21 cellular contexts compared by ENCODE assay signal in the genomic region with DNA sequence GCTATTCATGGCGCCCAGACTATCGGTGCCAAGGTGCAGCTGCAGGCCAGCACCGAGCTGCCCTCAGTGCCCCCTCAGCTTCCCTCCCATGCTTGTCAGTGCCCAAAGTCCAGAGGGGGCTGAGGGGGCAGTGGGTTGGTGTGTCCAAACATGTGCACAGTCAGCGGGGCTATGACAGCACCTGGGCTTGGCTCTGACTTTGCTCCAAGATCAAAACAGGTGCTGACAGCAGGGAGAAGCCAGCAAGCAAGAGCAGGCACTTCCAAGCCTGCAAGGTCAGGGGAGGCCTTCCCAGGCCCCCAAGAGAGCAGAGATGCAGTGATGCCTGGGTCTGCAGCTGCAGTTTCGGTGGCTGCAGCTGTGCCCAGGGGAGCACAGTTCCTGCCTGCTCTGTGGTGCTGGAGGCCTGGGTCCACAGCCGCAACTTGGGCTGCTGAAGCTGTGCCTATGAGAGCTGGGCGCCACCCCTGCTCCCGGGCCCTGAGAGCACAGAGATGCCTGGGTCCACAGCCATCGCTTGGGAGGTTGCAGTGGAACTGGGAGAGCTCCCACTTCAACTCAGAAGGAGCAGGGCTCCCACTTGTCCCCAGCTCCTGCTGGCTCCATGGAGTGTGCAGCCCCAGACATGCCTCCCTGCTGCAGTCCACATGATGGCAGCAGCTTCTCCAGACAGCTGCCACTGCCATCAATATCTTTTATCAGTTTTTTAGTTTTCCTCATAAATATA.
A peak's percentile ranks its signal among the peaks of the same experiment; 100 is the strongest.
DNase-seq lines count a peak whose midpoint lies in the region; ATAC-seq and TF ChIP-seq lines count a peak whose summit lies in the region.
"Had no signal": no experiment of that assay in that cellular context is flagged by ENCODE, and none has a peak within 500 bp of the region (broad histone marks: within the 10 kb centered on the region; RNA-seq: fewer than 3 reads in every experiment).

No MANE protein-coding gene starts in this region.

- no peak overlapping the region for H3K27ac Mint-ChIP-seq in osteocyte (ENCODE audit: unreplicated experiment)
- H3K27ac Mint-ChIP-seq in activated T-helper 17 cell treated with anti-CD3 and anti-CD28 coated beads, Interleukin-2, amount 50 U/mL, for 72 hours, result no peak overlapping the region
- H3K27ac Mint-ChIP-seq: activated CD4-positive, alpha-beta T cell treated with anti-CD3 and anti-CD28 coated beads for 36 hours; B cell; T-helper 2 cell treated with Interferon-gamma antibody and Interleukin-4, amounts not matched to agents 5 μg/mL and 100 μg/mL, for 36 hours had no signal

- H3K79me2 ChIP-seq in OCI-LY1 (ENCODE audit: insufficient read depth, low read length), result no peaks in the 10 kb centered on the region

- H3K36me3 Mint-ChIP-seq in osteocyte (ENCODE audit: unreplicated experiment), result no peaks in the 10 kb centered on the region
- no peaks in the 10 kb centered on the region for H3K36me3 Mint-ChIP-seq in activated T-helper 17 cell treated with anti-CD3 and anti-CD28 coated beads, Interleukin-2, amount 50 U/mL, for 72 hours (ENCODE audit: low read depth)

- no peaks in the 10 kb centered on the region; the same call in 1 of the 2 replicates for H3F3A ChIP-seq in OCI-LY1 (ENCODE audit: insufficient read depth, low read length)

- H3K9ac ChIP-seq in OCI-LY1 (ENCODE audit: low read length), result no peak overlapping the region

- DNase-seq in GM06990 (ENCODE audit: extremely low read depth, insufficient read length) (no peak), germinal center (ENCODE audit: low spot score) (peak; percentile 13), osteocyte (ENCODE audit: extremely low spot score, unreplicated experiment) (no peak), CD1c-positive myeloid dendritic cell (ENCODE audit: extremely low spot score) (no peak)
- no peak for DNase-seq in activated CD4-positive, alpha-beta T cell treated with anti-CD3 and anti-CD28 coated beads, Interleukin-2, amount 50 U/mL, for 4 hours
- DNase-seq: activated CD4-positive, alpha-beta T cell treated with anti-CD3 and anti-CD28 coated beads for 36 hours; activated effector memory CD4-positive, alpha-beta T cell treated with Interleukin-2 at 50 U/mL for 16 hours; adrenal gland; caudate nucleus; HCEC 1CT; hippocampal formation; left cardiac atrium; NCI-H1417 treated with DMSO at 0.1 percent for 48 hours; NCI-H446; ovary; SIG-M5; stimulated activated CD4-positive, alpha-beta T cell treated with anti-CD3 and anti-CD28 coated beads, Interleukin-4, amount 100 ng/mL, for 24 hours had no signal

- peak; percentile 24 for TF ChIP-seq CTCF in GM06990 (IDR thresholded peaks at IDR 0.05; ENCODE audit: insufficient read depth, low read length, poor library complexity, severe bottlenecking)
- peak; percentile 32 for TF ChIP-seq CTCF in OCI-LY1 (IDR thresholded peaks at IDR 0.05; ENCODE audit: low read length)
- peak; percentile 50 for TF ChIP-seq CTCF in osteocyte (IDR thresholded peaks at IDR 0.05)

- no peaks in the 10 kb centered on the region for H3K4me1 Mint-ChIP-seq in osteocyte (ENCODE audit: unreplicated experiment)
- no peaks in the 10 kb centered on the region for H3K4me1 Mint-ChIP-seq in activated T-helper 17 cell treated with anti-CD3 and anti-CD28 coated beads, Interleukin-2, amount 50 U/mL, for 72 hours
- H3K4me1 Mint-ChIP-seq: activated CD4-positive, alpha-beta T cell treated with anti-CD3 and anti-CD28 coated beads for 36 hours; B cell had no signal

- H3K36me3 ChIP-seq in GM06990 (ENCODE audit: control insufficient read depth, insufficient read depth, low read length) (no peaks in the 10 kb centered on the region), OCI-LY1 (ENCODE audit: insufficient read depth, low read length) (peaks cover 12% of the 10 kb centered on the region; the same call in 1 of the 2 replicates)
- H3K36me3 ChIP-seq: adrenal gland, ovary had no signal

- H3K4me3 ChIP-seq in GM06990 (replicated peaks; ENCODE audit: low read depth, low read length) (no peak overlapping the region), OCI-LY1 (ENCODE audit: low read depth, low read length, poor library complexity, severe bottlenecking) (no peak overlapping the region)
- H3K4me3 ChIP-seq: adrenal gland, ovary had no signal

- no peaks in the 10 kb centered on the region for H4K20me1 ChIP-seq in OCI-LY1 (ENCODE audit: insufficient read depth, low read length)

- peak overlapping the region; percentile 41; the same call in 1 of the 2 replicates for H2AFZ ChIP-seq in OCI-LY1 (ENCODE audit: low read length)

- H3K9me3 Mint-ChIP-seq in osteocyte (ENCODE audit: unreplicated experiment), result peaks cover 5% of the 10 kb centered on the region
- H3K9me3 Mint-ChIP-seq in activated T-helper 17 cell treated with anti-CD3 and anti-CD28 coated beads, Interleukin-2, amount 50 U/mL, for 72 hours, result peaks cover 7% of the 10 kb centered on the region

- ATAC-seq in activated T-helper 17 cell treated with anti-CD3 and anti-CD28 coated beads, Interleukin-2, amount 50 U/mL, for 72 hours (replicated peaks), result no peak
- ATAC-seq: activated CD4-positive, alpha-beta T cell treated with anti-CD3 and anti-CD28 coated beads for 36 hours; left cardiac atrium had no signal

- H3K27ac ChIP-seq in OCI-LY1 (ENCODE audit: low read depth, low read length, poor library complexity, severe bottlenecking), result peak overlapping the region; percentile 62
- H3K27ac ChIP-seq: adrenal gland, ovary had no signal

- peaks cover 2% of the 10 kb centered on the region for H3K27me3 Mint-ChIP-seq in osteocyte (ENCODE audit: unreplicated experiment)
- H3K27me3 Mint-ChIP-seq in activated T-helper 17 cell treated with anti-CD3 and anti-CD28 coated beads, Interleukin-2, amount 50 U/mL, for 72 hours, result no peaks in the 10 kb centered on the region
- H3K27me3 Mint-ChIP-seq: activated CD4-positive, alpha-beta T cell treated with anti-CD3 and anti-CD28 coated beads for 36 hours; B cell had no signal

- peak overlapping the region; percentile 11; the same call in 1 of the 2 replicates for H3K4me2 ChIP-seq in OCI-LY1 (ENCODE audit: low read length)

- H3K9me2 ChIP-seq in OCI-LY1 (ENCODE audit: low read depth, low read length), result no peaks in the 10 kb centered on the region

- H3K27me3 ChIP-seq in GM06990 (replicated peaks; ENCODE audit: control insufficient read depth, insufficient read depth, low read length) (no peaks in the 10 kb centered on the region), OCI-LY1 (ENCODE audit: insufficient read depth, low read length) (no peaks in the 10 kb centered on the region)
- H3K27me3 ChIP-seq: adrenal gland, ovary had no signal

- H3K4me3 Mint-ChIP-seq in osteocyte (ENCODE audit: unreplicated experiment), result no peak overlapping the region
- H3K4me3 Mint-ChIP-seq in activated T-helper 17 cell treated with anti-CD3 and anti-CD28 coated beads, Interleukin-2, amount 50 U/mL, for 72 hours, result no peak overlapping the region
- H3K4me3 Mint-ChIP-seq: activated CD4-positive, alpha-beta T cell treated with anti-CD3 and anti-CD28 coated beads for 36 hours; B cell; T-helper 2 cell treated with Interferon-gamma antibody and Interleukin-4, amounts not matched to agents 5 μg/mL and 100 μg/mL, for 36 hours had no signal

- H3K9me3 ChIP-seq in OCI-LY1 (ENCODE audit: low read length), result peaks cover 12% of the 10 kb centered on the region
- H3K9me3 ChIP-seq: adrenal gland, ovary had no signal

- peaks cover 15% of the 10 kb centered on the region for H3K4me1 ChIP-seq in OCI-LY1 (ENCODE audit: insufficient read depth, low read length, severe bottlenecking)
- H3K4me1 ChIP-seq: adrenal gland had no signal
